8 cellular contexts compared by ENCODE assay signal in the genomic region with DNA sequence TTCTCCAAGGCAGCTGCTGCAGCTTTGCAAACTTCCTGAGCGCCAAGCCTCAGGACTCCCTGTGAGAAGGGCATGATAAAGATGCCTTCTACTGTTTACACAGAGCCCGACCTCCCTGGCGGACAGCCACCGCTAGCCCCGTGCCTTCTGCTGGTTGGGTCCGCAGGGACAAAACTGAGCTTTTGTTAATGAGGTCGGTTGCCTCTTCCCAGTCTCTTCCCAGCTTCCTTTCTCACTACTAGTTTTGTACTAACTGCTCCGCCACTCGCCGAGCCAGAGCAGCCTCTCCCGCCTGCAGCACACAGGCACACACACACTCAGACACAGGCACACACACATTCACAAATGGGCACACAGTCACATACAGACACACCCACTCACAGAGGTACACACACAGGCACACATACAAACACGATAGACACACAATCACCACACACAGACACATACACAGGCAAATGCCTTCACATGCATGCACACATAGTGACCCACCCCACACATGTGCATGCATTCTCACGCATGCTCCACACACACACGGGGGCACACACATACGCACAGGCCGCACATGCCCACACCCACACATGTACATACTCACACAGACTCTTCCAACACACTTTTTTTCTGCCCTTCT. TPM values are rescaled to one million over a fixed set of nuclear protein-coding genes. Genes with fewer than 3 reads are reported as not detected.
DNase-seq lines count a peak whose midpoint lies in the region; ATAC-seq and TF ChIP-seq lines count a peak whose summit lies in the region.

A gene with protein sequence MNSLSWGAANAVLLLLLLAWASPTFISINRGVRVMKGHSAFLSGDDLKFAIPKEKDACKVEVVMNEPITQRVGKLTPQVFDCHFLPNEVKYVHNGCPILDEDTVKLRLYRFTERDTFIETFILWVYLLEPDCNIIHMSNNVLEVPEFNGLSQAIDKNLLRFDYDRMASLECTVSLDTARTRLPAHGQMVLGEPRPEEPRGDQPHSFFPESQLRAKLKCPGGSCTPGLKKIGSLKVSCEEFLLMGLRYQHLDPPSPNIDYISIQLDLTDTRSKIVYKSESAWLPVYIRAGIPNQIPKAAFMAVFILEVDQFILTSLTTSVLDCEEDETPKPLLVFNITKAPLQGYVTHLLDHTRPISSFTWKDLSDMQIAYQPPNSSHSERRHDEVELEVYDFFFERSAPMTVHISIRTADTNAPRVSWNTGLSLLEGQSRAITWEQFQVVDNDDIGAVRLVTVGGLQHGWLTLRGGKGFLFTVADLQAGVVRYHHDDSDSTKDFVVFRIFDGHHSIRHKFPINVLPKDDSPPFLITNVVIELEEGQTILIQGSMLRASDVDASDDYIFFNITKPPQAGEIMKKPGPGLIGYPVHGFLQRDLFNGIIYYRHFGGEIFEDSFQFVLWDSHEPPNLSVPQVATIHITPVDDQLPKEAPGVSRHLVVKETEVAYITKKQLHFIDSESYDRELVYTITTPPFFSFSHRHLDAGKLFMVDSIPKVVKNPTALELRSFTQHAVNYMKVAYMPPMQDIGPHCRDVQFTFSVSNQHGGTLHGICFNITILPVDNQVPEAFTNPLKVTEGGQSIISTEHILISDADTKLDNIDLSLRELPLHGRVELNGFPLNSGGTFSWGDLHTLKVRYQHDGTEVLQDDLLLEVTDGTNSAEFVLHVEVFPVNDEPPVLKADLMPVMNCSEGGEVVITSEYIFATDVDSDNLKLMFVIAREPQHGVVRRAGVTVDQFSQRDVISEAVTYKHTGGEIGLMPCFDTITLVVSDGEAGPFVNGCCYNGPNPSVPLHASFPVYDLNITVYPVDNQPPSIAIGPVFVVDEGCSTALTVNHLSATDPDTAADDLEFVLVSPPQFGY (N-terminal part only) (minus strand): TSS at position 251 of the 628 bp plus-strand sequence. CDS start 41,451 bp downstream, outside the sequence.

- no peaks in the 10 kb centered on the region for H3K4me1 ChIP-seq in foreskin keratinocyte
- H3K4me1 ChIP-seq in osteoblast (ENCODE audit: insufficient read depth, low read length): no peaks in the 10 kb centered on the region

- H3K36me3 ChIP-seq in osteoblast (ENCODE audit: insufficient read depth, low read length): no peaks in the 10 kb centered on the region

- no peaks in the 10 kb centered on the region for H3K9me3 ChIP-seq in osteoblast (ENCODE audit: low read depth, low read length)

- no peak for TF ChIP-seq CTCF in foreskin keratinocyte (conservative IDR thresholded peaks at IDR 0.05)
- no peak for TF ChIP-seq CTCF in osteoblast (IDR thresholded peaks at IDR 0.05; ENCODE audit: extremely low read depth, low read depth, low read length)

- H3K4me3 ChIP-seq in osteoblast (ENCODE audit: insufficient read depth, low read length): no peak within 1 kb of the TSS

- H3K79me2 ChIP-seq in osteoblast (ENCODE audit: insufficient read depth, low read length): no peaks in the 10 kb centered on the region

- H4K20me1 ChIP-seq in osteoblast (ENCODE audit: insufficient read depth, low read length): no peaks in the 10 kb centered on the region

- no peak within 1 kb of the TSS for H3K27ac ChIP-seq in foreskin keratinocyte
- no peak within 1 kb of the TSS for H3K27ac ChIP-seq in osteoblast (ENCODE audit: low read depth, low read length)

- peak; percentile 80 for ATAC-seq in foreskin keratinocyte
- no peak for ATAC-seq in HG03139 (IDR thresholded peaks at IDR 0.05; ENCODE audit: unreplicated experiment)
- ATAC-seq in GM18867 (IDR thresholded peaks at IDR 0.05; ENCODE audit: unreplicated experiment): no peak

- H3K4me2 ChIP-seq in osteoblast (ENCODE audit: insufficient read depth, low read length): no peak within 1 kb of the TSS

- peak within 1 kb of the TSS; percentile 47 for H2AFZ ChIP-seq in osteoblast (ENCODE audit: low read length)

- no peaks in the 10 kb centered on the region for H3K27me3 ChIP-seq in foreskin keratinocyte
- H3K27me3 ChIP-seq in osteoblast (ENCODE audit: insufficient read depth, low read length): peaks cover 10% of the 10 kb centered on the region

- DNase-seq in COR-L47 (lab: John Stamatoyannopoulos, UW): peak; percentile 76
- peak; percentile 85 for DNase-seq in NCI-H748 (lab: John Stamatoyannopoulos, UW; ENCODE audit: unreplicated experiment)
- DNase-seq in foreskin keratinocyte: no peak
- no peak for DNase-seq in osteoblast (ENCODE audit: insufficient read length, low spot score, missing footprints)
- DNase-seq in NK-92 (lab: John Stamatoyannopoulos, UW; ENCODE audit: unreplicated experiment): no peak
- no peak for DNase-seq in Kasumi-1 (lab: John Stamatoyannopoulos, UW)

RNA-seq across cellular contexts. Expression of the gene that starts here (rescaled TPM):
- total RNA-seq in foreskin keratinocyte (not detected in 2 replicates), osteoblast (under 0.01 and 0.72 TPM in 2 replicates)
- polyA plus RNA-seq in foreskin keratinocyte: 0.04 TPM in 1 of 2 replicates, not detected in the other

Comparison
In these comparisons a context has a peak if more than half of its experiments do, and no peak if none do; other contexts are left out.
1. Peak in ATAC-seq in foreskin keratinocyte; RNA of the gene not detected or under 1 TPM.
2. DNase-seq: peak in COR-L47 (single experiment) and NCI-H748 (single experiment); none in foreskin keratinocyte (0 of 2), osteoblast (single experiment), NK-92 (single experiment) and Kasumi-1 (0 of 2).